In genomic region chr6:148747493-148748160, GRCh38 we compare ENCODE assay signal across 8 cellular contexts. TPM values are rescaled to one million over a fixed set of nuclear protein-coding genes. Genes with fewer than 3 reads are reported as not detected.
DNase-seq lines count a peak whose midpoint lies in the region; ATAC-seq, FAIRE-seq and TF ChIP-seq lines count a peak whose summit lies in the region.

No MANE protein-coding gene starts in this region.

- peak overlapping the region; percentile 52 for H3K14ac ChIP-seq in H1 (ENCODE audit: insufficient read length)

- H3K79me2 ChIP-seq in MM.1S (ENCODE audit: low read length) (no peaks in the 10 kb centered on the region), H1 (ENCODE audit: control insufficient read depth in 1 of 2, insufficient read depth in 2 of 2, low read length in 2 of 2) (peaks cover 32 to 49% of the 10 kb centered on the region in 2 experiments)

- H3K27me3 ChIP-seq in MM.1S (replicated peaks; ENCODE audit: insufficient read depth, low read length): no peaks in the 10 kb centered on the region
- no peaks in the 10 kb centered on the region for H3K27me3 ChIP-seq in H1 (replicated peaks in 1 of 4; ENCODE audit: control insufficient read depth in 3 of 4, extremely low read depth in 1 of 4, insufficient read depth in 3 of 4, low read length in 3 of 4)
- H3K27me3 ChIP-seq in stomach smooth muscle (ENCODE audit: control insufficient read depth in 1 of 2, insufficient read depth in 2 of 2, low read length in 2 of 2): no peaks in the 10 kb centered on the region

- no peaks in the 10 kb centered on the region for H3K36me3 Mint-ChIP-seq in mesothelial cell of epicardium

- TF ChIP-seq CTCF in AG09319 (IDR thresholded peaks at IDR 0.05; ENCODE audit: low read depth, low read length): peak; percentile 7
- TF ChIP-seq CTCF in MM.1S (IDR thresholded peaks at IDR 0.05; ENCODE audit: low read length): no peak
- no peak for TF ChIP-seq CTCF in H1 (IDR thresholded peaks at IDR 0.05; ENCODE audit: control extremely low read depth in 1 of 3, insufficient read depth in 1 of 3, low read depth in 1 of 3, low read length in 3 of 3)
- TF ChIP-seq CTCF in mesothelial cell of epicardium (IDR thresholded peaks at IDR 0.05; ENCODE audit: unreplicated experiment): no peak

- peak overlapping the region; percentile 63 for H3K18ac ChIP-seq in H1 (ENCODE audit: extremely low read depth, low read length)

- H2AK5ac ChIP-seq in H1 (ENCODE audit: low read depth, low read length): no peak overlapping the region

- H2BK15ac ChIP-seq in H1 (ENCODE audit: low read length): no peak overlapping the region

- peaks cover 11% of the 10 kb centered on the region for H3K4me1 Mint-ChIP-seq in mesothelial cell of epicardium

- H3F3A ChIP-seq in MM.1S (ENCODE audit: insufficient read depth, low read length): no peaks in the 10 kb centered on the region

- no peak overlapping the region for H3K23ac ChIP-seq in H1 (ENCODE audit: insufficient read length)

- H4K91ac ChIP-seq in H1 (replicated peaks; ENCODE audit: insufficient read length, low read length): peak overlapping the region; percentile 62

- H3K27ac ChIP-seq in MM.1S (ENCODE audit: low read length): no peak overlapping the region
- no peak overlapping the region; the same call in 1 of the 2 replicates for H3K27ac ChIP-seq in H1 (ENCODE audit: low read depth, low read length)
- H3K27ac ChIP-seq in stomach smooth muscle (ENCODE audit: low read length): peak overlapping the region; percentile 49

- 1% methylated on average over 34 of the region's 66 CpGs; no CpG with 5 or more reads in 1 of the 2 experiments for WGBS in H1 (ENCODE audit: extremely low coverage in 1 of 2, insufficient coverage in 1 of 2, insufficient read length in 1 of 2, insufficient replicate concordance in 2 of 2, low coverage in 1 of 2, low lambda C conversion rate in 2 of 2, missing lambda C conversion rate in 1 of 2), 2 experiments

- peak in 1 of 2 experiments; percentile 38; a peak in 1 of 4 replicates for TF ChIP-seq RAD21 in H1 (IDR thresholded peaks at IDR 0.05 in 1 of 2, conservative IDR thresholded peaks at IDR 0.05 in 1 of 2; ENCODE audit: low read depth in 2 of 2, low read length in 2 of 2)

- POLR2A ChIA-PET in H1 (lab: Charles Lee; ENCODE audit: partially characterized antibody): interaction anchor here (1.0 to 3.4 kb wide), 6 partner anchors 11 to 267 kb away, joined by 3 to 16 read pairs (median 3); no protein-coding TSS in a partner anchor

- H3K4ac ChIP-seq in H1 (replicated peaks; ENCODE audit: insufficient read length, low read depth, low read length): peak overlapping the region; percentile 64

- peak overlapping the region; percentile 62; the same call in 1 of the 2 replicates for H4K8ac ChIP-seq in H1 (ENCODE audit: extremely low read depth, insufficient read depth, low read length)

- no peak overlapping the region for H3K27ac Mint-ChIP-seq in mesothelial cell of epicardium

- ATAC-seq in GM19035 (IDR thresholded peaks at IDR 0.05; ENCODE audit: unreplicated experiment): peak; percentile 27

- H3K9me3 Mint-ChIP-seq in mesothelial cell of epicardium: no peaks in the 10 kb centered on the region

- H2BK20ac ChIP-seq in H1 (ENCODE audit: low read length): no peak overlapping the region

- peak overlapping the region; percentile 60 for H3K56ac ChIP-seq in H1 (replicated peaks; ENCODE audit: insufficient read length, low read depth, low read length)

- H2BK5ac ChIP-seq in H1 (ENCODE audit: low read depth, low read length): peak overlapping the region; percentile 40; the same call in 1 of the 2 replicates

- DNase-seq in AG09319 (ENCODE audit: extremely low read depth, low read depth): no peak
- no peak for DNase-seq in MM.1S
- DNase-seq in activated CD4-positive, alpha-beta T cell treated with anti-CD3 and anti-CD28 coated beads, Interleukin-2, amount 50 U/mL, for 1 hour: peak; percentile 61
- DNase-seq in H1 (ENCODE audit: low read depth in 1 of 2, low spot score in 2 of 2): peak; percentile 33 to 84
- DNase-seq in mesothelial cell of epicardium (ENCODE audit: low spot score in 2 of 2, unreplicated experiment in 2 of 2): peak; percentile 36 to 67
- DNase-seq in NCI-H1048 (lab: John Stamatoyannopoulos, UW): no peak

- peaks cover 34% of the 10 kb centered on the region for H3K27me3 Mint-ChIP-seq in mesothelial cell of epicardium (ENCODE audit: low read depth)

- H3K79me1 ChIP-seq in H1 (ENCODE audit: low read depth, low read length): peaks cover 13% of the 10 kb centered on the region

- H3K36me3 ChIP-seq in MM.1S (replicated peaks; ENCODE audit: insufficient read depth, low read length) (no peaks in the 10 kb centered on the region), H1 (ENCODE audit: control insufficient read depth in 2 of 4, insufficient read depth in 4 of 4, low read length in 3 of 4) (no peaks in the 10 kb centered on the region; a peak in 1 of 8 replicates), stomach smooth muscle (ENCODE audit: control insufficient read depth in 2 of 2, insufficient read depth in 2 of 2, low read length in 2 of 2) (no peaks in the 10 kb centered on the region)

- no peak overlapping the region for H2BK120ac ChIP-seq in H1 (replicated peaks; ENCODE audit: low read depth, low read length)

- peak overlapping the region; percentile 73 for H3K4me3 Mint-ChIP-seq in mesothelial cell of epicardium

- FAIRE-seq in H1 (lab: Jason Lieb, UNC): no peak

- H2AFZ ChIP-seq in MM.1S (ENCODE audit: low read length) (no peak overlapping the region), H1 (ENCODE audit: low read length) (no peak overlapping the region)

- H3K4me1 ChIP-seq in MM.1S (ENCODE audit: low read length): no peaks in the 10 kb centered on the region
- H3K4me1 ChIP-seq in H1 (replicated peaks in 1 of 4; ENCODE audit: control insufficient read depth in 3 of 4, insufficient read depth in 4 of 4, low read length in 3 of 4): peaks cover 7 to 18% (median 11%) of the 10 kb centered on the region in 4 experiments
- peaks cover 19% of the 10 kb centered on the region for H3K4me1 ChIP-seq in stomach smooth muscle (ENCODE audit: control insufficient read depth, insufficient read depth, low read length)

- TF ChIP-seq POLR2A in H1 (IDR thresholded peaks at IDR 0.05; ENCODE audit: control extremely low read depth in 1 of 2, low read depth in 2 of 2, low read length in 2 of 2): no peak

- CTCF ChIA-PET in H1 (lab: Charles Lee; ENCODE audit: partially characterized antibody): interaction anchor here (0.7 to 3.1 kb wide), 5 partner anchors 10 to 45 kb away, joined by 3 to 17 read pairs (median 3); no protein-coding TSS in a partner anchor

- H3K9ac ChIP-seq in MM.1S (ENCODE audit: low read length) (no peak overlapping the region), H1 (replicated peaks in 1 of 4; ENCODE audit: extremely low read depth in 1 of 4, low read depth in 3 of 4, low read length in 3 of 4) (peak overlapping the region; percentile 61 to 86 (median 64); a peak in 6 of 7 replicates), stomach smooth muscle (ENCODE audit: low read length in 2 of 2) (peak overlapping the region; percentile 62)

- H3K4me3 ChIP-seq in MM.1S (ENCODE audit: low read length): peak overlapping the region; percentile 43; the same call in 1 of the 2 replicates
- H3K4me3 ChIP-seq in H1 (ENCODE audit: extremely low read depth in 1 of 4, insufficient read depth in 2 of 4, low read depth in 3 of 4, low read length in 4 of 4): peak overlapping the region; percentile 87 to 97 (median 90)
- peak overlapping the region; percentile 76 to 83 for H3K4me3 ChIP-seq in stomach smooth muscle (ENCODE audit: low read length in 2 of 2)

- no peaks in the 10 kb centered on the region for H3K9me2 ChIP-seq in MM.1S (replicated peaks; ENCODE audit: insufficient read depth, low read length)

- no peak for TF ChIP-seq EP300 in H1 (IDR thresholded peaks at IDR 0.05; ENCODE audit: borderline replicate concordance in 1 of 2, low read depth in 2 of 2, low read length in 2 of 2)

- peak overlapping the region; percentile 45 for H4K5ac ChIP-seq in H1 (ENCODE audit: insufficient read length, low read depth, low read length)

- H4K20me1 ChIP-seq in MM.1S (ENCODE audit: insufficient read depth, low read length) (no peaks in the 10 kb centered on the region), H1 (replicated peaks in 1 of 2; ENCODE audit: control insufficient read depth in 1 of 2, insufficient read depth in 2 of 2, low read length in 2 of 2) (peaks cover 11 to 17% of the 10 kb centered on the region in 2 experiments)

- H3K23me2 ChIP-seq in H1 (ENCODE audit: low read depth, low read length): peaks cover 11% of the 10 kb centered on the region

- 0 out of 2 replicates have a peak overlapping the region, but pooled peaks have one; percentile 69 for H2BK12ac ChIP-seq in H1 (ENCODE audit: low read depth, low read length)

- H3K4me2 ChIP-seq in MM.1S (ENCODE audit: low read depth, low read length) (peak overlapping the region; percentile 39; the same call in 1 of the 2 replicates), H1 (ENCODE audit: insufficient read depth in 1 of 2, low read depth in 2 of 2, low read length in 2 of 2) (peak overlapping the region; percentile 99)

- H3K9me3 ChIP-seq in MM.1S (replicated peaks; ENCODE audit: insufficient read depth, low read length) (no peaks in the 10 kb centered on the region), H1 (ENCODE audit: insufficient read depth in 2 of 2, low read depth in 1 of 2, low read length in 1 of 2) (no peaks in the 10 kb centered on the region), stomach smooth muscle (ENCODE audit: control insufficient read depth in 2 of 2, low read length in 2 of 2) (no peaks in the 10 kb centered on the region)

TF ChIP-seq in H1, 55 proteins besides CTCF, POLR2A, EP300 and RAD21 (continues in another document):
- no peak for TF ChIP-seq BRCA1 (IDR thresholded peaks at IDR 0.05; ENCODE audit: low read depth, low read length)
- no peak for TF ChIP-seq CBX8 (IDR thresholded peaks at IDR 0.05; ENCODE audit: borderline replicate concordance, low read depth, low read length)
- no peak for TF ChIP-seq EGR1 (IDR thresholded peaks at IDR 0.05; ENCODE audit: borderline replicate concordance, low read depth, low read length)
- no peak for TF ChIP-seq MAX (IDR thresholded peaks at IDR 0.05)
- 0 out of 2 replicates have a peak, but pooled peaks have one; percentile 12 for TF ChIP-seq TBP (IDR thresholded peaks at IDR 0.05; ENCODE audit: low read depth, low read length)

RNA-seq across cellular contexts. Expression of gene UST, which starts 0.8 kb away (rescaled TPM):
- total RNA-seq in H1 (2021; fragmentation: NEBNext Ultra II Directional; extraction: Animal tissue kit (Norgen Biotek cat#: 25700)): 31.9 and 34.5 TPM in 2 replicates
- 9.5 and 13.5 TPM in 2 replicates for polyA plus RNA-seq in H1 (2011; rRNA removed)
- 14.5 TPM for polyA plus RNA-seq in H1 (2011; cell fraction: cytosol; rRNA removed)
- 11.0 TPM for polyA plus RNA-seq in H1 (2011; cell fraction: nucleus; rRNA removed)
- polyA plus RNA-seq in H1 (2012, experiment 1 of 2): 19.6 to 25.7 TPM (median 21.6 TPM) in 4 replicates
- polyA plus RNA-seq in H1 (2012, experiment 2 of 2): 14.0 TPM
- polyA plus RNA-seq in H1 (2013, experiment 1 of 2): 36.2 TPM
- polyA plus RNA-seq in H1 (2013, experiment 2 of 2): 38.7 TPM
- 16.8 and 20.8 TPM in 2 replicates for polyA minus RNA-seq in H1 (2011; rRNA and poly(A)+ RNA removed)
- polyA minus RNA-seq in H1 (2011; cell fraction: cytosol; rRNA and poly(A)+ RNA removed): 17.0 TPM
- 28.7 TPM for polyA minus RNA-seq in H1 (2011; cell fraction: nucleus; rRNA and poly(A)+ RNA removed)
- total RNA-seq in mesothelial cell of epicardium: 5.9 to 6.6 TPM (median 6.3 TPM) in 3 replicates

Comparison
In these comparisons a context has a peak if more than half of its experiments do, and no peak if none do; other contexts are left out.
1. DNase-seq: peak in activated CD4-positive, alpha-beta T cell treated with anti-CD3 and anti-CD28 coated beads, Interleukin-2, amount 50 U/mL, for 1 hour (single experiment), H1 (2 of 2) and mesothelial cell of epicardium (2 of 2); none in AG09319 (single experiment), MM.1S (single experiment) and NCI-H1048 (single experiment).
2. Peak in every context shown above with its lines, with median percentiles within 50 percentile points of each other: H3K4me3 ChIP-seq.